In genomic region chr14:33602396-33602795, GRCh38 we compare ENCODE assay signal across 14 cellular contexts.
"Had no signal": no experiment of that assay in that cellular context is flagged by ENCODE, and none has a peak within 500 bp of the region (broad histone marks: within the 10 kb centered on the region; RNA-seq: fewer than 3 reads in every experiment).

No MANE protein-coding gene starts in this region.

- H3K27me3 ChIP-seq: cardiac muscle cell, tibial nerve, uterus had no signal

- H3K9me3 ChIP-seq: mucosa of descending colon, tibial nerve, uterus had no signal

- H3K4me3 ChIP-seq: cardiac muscle cell, mucosa of descending colon, tibial nerve, uterus had no signal

- H3K36me3 ChIP-seq: cardiac muscle cell, tibial nerve, uterus had no signal

- H3K4me1 ChIP-seq: tibial nerve, uterus had no signal

- ATAC-seq: activated naive CD8-positive, alpha-beta T cell treated with anti-CD3 and anti-CD28 coated beads, Interleukin-2, amount 50 U/mL, for 24 hours; effector memory CD8-positive, alpha-beta T cell; left ventricle myocardium superior; mucosa of descending colon had no signal

- DNase-seq: activated B cell treated with CpG ODN at 0.5 μM for 24 hours; activated CD4-positive, alpha-beta memory T cell treated with anti-CD3 and anti-CD28 coated beads, Interleukin-2, amount 10 ng/mL, durations not matched to agents 7 days and 5 days; activated CD4-positive, alpha-beta T cell treated with anti-CD3 and anti-CD28 coated beads for 4 hours; activated naive CD4-positive, alpha-beta T cell treated with anti-CD3 and anti-CD28 coated beads, Interleukin-2, amount 10 ng/mL, durations not matched to agents 7 days and 5 days; activated naive CD8-positive, alpha-beta T cell treated with anti-CD3 and anti-CD28 coated beads, Interleukin-2, amount 50 U/mL, for 24 hours; activated T-cell treated with anti-CD3 and anti-CD28 coated beads, Interleukin-2, amount 50 U/mL, for 1 hour; anterior cingulate cortex; effector memory CD8-positive, alpha-beta T cell; left ventricle myocardium superior; mucosa of descending colon; naive B cell; uterus had no signal
